8 cellular contexts compared by ENCODE assay signal in the genomic region with DNA sequence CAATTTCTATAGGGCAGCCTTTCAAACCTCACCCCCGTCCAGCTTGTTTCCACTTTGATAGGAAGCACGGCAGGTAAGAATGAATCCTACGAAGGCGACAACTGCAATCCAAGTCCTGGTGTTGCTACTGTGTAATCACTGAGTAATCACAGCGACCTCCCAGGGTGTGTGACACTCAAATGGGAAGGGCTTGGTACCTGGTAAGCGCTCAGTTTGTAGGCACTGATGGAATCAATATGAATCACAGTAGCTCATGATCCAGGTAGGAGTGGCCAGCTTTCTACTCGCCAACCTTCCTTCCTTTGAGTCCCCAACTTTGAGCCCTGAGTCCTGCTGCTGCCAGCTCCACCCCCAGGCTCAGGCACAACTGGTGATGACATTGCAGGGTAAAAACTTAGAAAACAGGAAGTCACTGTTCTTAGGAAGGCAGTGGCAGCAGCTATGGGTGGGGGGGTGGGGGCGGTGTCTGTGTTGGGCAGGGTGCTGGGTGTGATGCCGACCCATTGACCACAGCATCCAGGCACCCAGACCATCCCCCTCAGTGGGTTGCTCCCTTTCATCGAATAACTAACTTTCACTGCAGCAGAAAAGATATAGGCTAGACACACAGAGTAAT.
A peak's percentile ranks its signal among the peaks of the same experiment; 100 is the strongest.
DNase-seq lines count a peak whose midpoint lies in the region; ATAC-seq and TF ChIP-seq lines count a peak whose summit lies in the region.

No MANE protein-coding gene starts in this region.

- no peak overlapping the region for H3K9ac ChIP-seq in mesenchymal stem cell (ENCODE audit: low read length)

- H3K4ac ChIP-seq in mesenchymal stem cell (ENCODE audit: low read depth in 1 of 2, low read length in 2 of 2): no peak overlapping the region

- H2BK12ac ChIP-seq in mesenchymal stem cell (ENCODE audit: low read length in 2 of 2): no peak overlapping the region

- DNase-seq in GM13976 (ENCODE audit: low spot score) (peak; percentile 47), mesenchymal stem cell (no peak), DMS 273 treated with DMSO at 0.1 percent for 48 hours (lab: John Stamatoyannopoulos, UW) (no peak), HPDE6-E6E7 (ENCODE audit: extremely low spot score) (no peak)
- peak; percentile 62 for DNase-seq in activated naive CD8-positive, alpha-beta T cell treated with anti-CD3 and anti-CD28 coated beads, Interleukin-2, amount 10 ng/mL, durations not matched to agents 7 days and 5 days
- peak; percentile 37 to 59 for DNase-seq in stimulated activated CD4-positive, alpha-beta T cell treated with anti-CD3 and anti-CD28 coated beads, Interleukin-12 subunit alpha, Interleukin-12 subunit beta, amount 100 ng/mL, for 24 hours (ENCODE audit: low read depth in 2 of 2)

- no peaks in the 10 kb centered on the region for H3K27me3 Mint-ChIP-seq in T-helper 1 cell treated with Interleukin-12 subunit alpha and Interleukin-12 subunit beta and Interleukin-4 antibody, amounts not matched to agents 30 μg/mL and 1 μg/mL, for 36 hours (ENCODE audit: low read depth)
- H3K27me3 Mint-ChIP-seq in activated naive CD8-positive, alpha-beta T cell treated with anti-CD3 and anti-CD28 coated beads, Interleukin-2, amount 10 ng/mL, durations not matched to agents 7 days and 5 days: no peaks in the 10 kb centered on the region

- no peak overlapping the region for H3K4me2 ChIP-seq in mesenchymal stem cell (ENCODE audit: low read length, poor library complexity, severe bottlenecking)

- no peak overlapping the region for H2BK5ac ChIP-seq in mesenchymal stem cell (ENCODE audit: low read depth, low read length, poor library complexity, severe bottlenecking)

- H3K79me1 ChIP-seq in mesenchymal stem cell (replicated peaks; ENCODE audit: low read length, poor library complexity, severe bottlenecking): no peaks in the 10 kb centered on the region

- H2BK15ac ChIP-seq in mesenchymal stem cell (ENCODE audit: low read depth, poor library complexity, severe bottlenecking): no peak overlapping the region

- H2BK120ac ChIP-seq in mesenchymal stem cell (ENCODE audit: low read depth, low read length): no peak overlapping the region

- no peak overlapping the region for H3K23ac ChIP-seq in mesenchymal stem cell (ENCODE audit: low read length in 2 of 2)

- H3K4me1 Mint-ChIP-seq in T-helper 1 cell treated with Interleukin-12 subunit alpha and Interleukin-12 subunit beta and Interleukin-4 antibody, amounts not matched to agents 30 μg/mL and 1 μg/mL, for 36 hours (ENCODE audit: low read depth): peaks cover 63% of the 10 kb centered on the region
- peaks cover 65% of the 10 kb centered on the region for H3K4me1 Mint-ChIP-seq in activated naive CD8-positive, alpha-beta T cell treated with anti-CD3 and anti-CD28 coated beads, Interleukin-2, amount 10 ng/mL, durations not matched to agents 7 days and 5 days

- 62% methylated on average over 7 of the region's 10 CpGs for WGBS in mesenchymal stem cell

- POLR2A ChIA-PET in activated naive CD8-positive, alpha-beta T cell treated with anti-CD3 and anti-CD28 coated beads, Interleukin-2, amount 10 ng/mL, durations not matched to agents 7 days and 5 days (lab: Charles Lee): interaction anchor here (1.0 to 2.7 kb wide), 11 partner anchors 9 to 227 kb away, joined by 3 to 30 read pairs (median 8); partner anchors contain the start of genes CD247 and POU2F1

- H3K9me3 Mint-ChIP-seq in T-helper 1 cell treated with Interleukin-12 subunit alpha and Interleukin-12 subunit beta and Interleukin-4 antibody, amounts not matched to agents 30 μg/mL and 1 μg/mL, for 36 hours: no peaks in the 10 kb centered on the region
- H3K9me3 Mint-ChIP-seq in activated naive CD8-positive, alpha-beta T cell treated with anti-CD3 and anti-CD28 coated beads, Interleukin-2, amount 10 ng/mL, durations not matched to agents 7 days and 5 days: no peaks in the 10 kb centered on the region

- no peak overlapping the region for H3K18ac ChIP-seq in mesenchymal stem cell (ENCODE audit: low read depth in 1 of 2, low read length in 2 of 2)

- peak overlapping the region; percentile 96 for H3K27ac Mint-ChIP-seq in T-helper 1 cell treated with Interleukin-12 subunit alpha and Interleukin-12 subunit beta and Interleukin-4 antibody, amounts not matched to agents 30 μg/mL and 1 μg/mL, for 36 hours
- peak overlapping the region; percentile 95 for H3K27ac Mint-ChIP-seq in activated naive CD8-positive, alpha-beta T cell treated with anti-CD3 and anti-CD28 coated beads, Interleukin-2, amount 10 ng/mL, durations not matched to agents 7 days and 5 days

- no peaks in the 10 kb centered on the region for H3K36me3 ChIP-seq in mesenchymal stem cell (ENCODE audit: control insufficient read depth in 1 of 2, insufficient read depth in 2 of 2, low read depth in 1 of 2, low read length in 2 of 2)

- no peak overlapping the region for H3K14ac ChIP-seq in mesenchymal stem cell (ENCODE audit: low read length in 2 of 2)

- H3K4me3 ChIP-seq in mesenchymal stem cell (ENCODE audit: insufficient read depth in 1 of 2, low read depth in 1 of 2, low read length in 2 of 2): no peak overlapping the region

- H4K91ac ChIP-seq in mesenchymal stem cell (ENCODE audit: low read length): no peak overlapping the region

- H3K4me1 ChIP-seq in mesenchymal stem cell (ENCODE audit: control insufficient read depth, insufficient read depth, low read depth, low read length): no peaks in the 10 kb centered on the region

- H2AK5ac ChIP-seq in mesenchymal stem cell (ENCODE audit: low read length, severe bottlenecking): no peak overlapping the region

- H2AFZ ChIP-seq in mesenchymal stem cell (ENCODE audit: low read depth, low read length): no peak overlapping the region

- H3K9me3 ChIP-seq in mesenchymal stem cell (ENCODE audit: control insufficient read depth, low read length): no peaks in the 10 kb centered on the region

- H3K4me3 Mint-ChIP-seq in T-helper 1 cell treated with Interleukin-12 subunit alpha and Interleukin-12 subunit beta and Interleukin-4 antibody, amounts not matched to agents 30 μg/mL and 1 μg/mL, for 36 hours: peak overlapping the region; percentile 75
- H3K4me3 Mint-ChIP-seq in activated naive CD8-positive, alpha-beta T cell treated with anti-CD3 and anti-CD28 coated beads, Interleukin-2, amount 10 ng/mL, durations not matched to agents 7 days and 5 days: peak overlapping the region; percentile 79

- H3K27me3 ChIP-seq in mesenchymal stem cell (ENCODE audit: control insufficient read depth in 1 of 2, insufficient read depth in 1 of 2, low read length in 2 of 2): peaks cover 11 to 23% of the 10 kb centered on the region in 2 experiments

- H4K8ac ChIP-seq in mesenchymal stem cell (ENCODE audit: low read length): no peak overlapping the region

- no peak for TF ChIP-seq CTCF in GM13976 (IDR thresholded peaks at IDR 0.05; ENCODE audit: borderline replicate concordance, control extremely low read depth, extremely low read depth, insufficient read depth, missing control alignments)

- peaks cover 29% of the 10 kb centered on the region for H3K36me3 Mint-ChIP-seq in T-helper 1 cell treated with Interleukin-12 subunit alpha and Interleukin-12 subunit beta and Interleukin-4 antibody, amounts not matched to agents 30 μg/mL and 1 μg/mL, for 36 hours (ENCODE audit: low read depth)
- peaks cover 14% of the 10 kb centered on the region for H3K36me3 Mint-ChIP-seq in activated naive CD8-positive, alpha-beta T cell treated with anti-CD3 and anti-CD28 coated beads, Interleukin-2, amount 10 ng/mL, durations not matched to agents 7 days and 5 days

- peak; percentile 63 for ATAC-seq in HG03196 (IDR thresholded peaks at IDR 0.05; ENCODE audit: unreplicated experiment)
- ATAC-seq in activated naive CD8-positive, alpha-beta T cell treated with anti-CD3 and anti-CD28 coated beads, Interleukin-2, amount 10 ng/mL, durations not matched to agents 7 days and 5 days (ENCODE audit: low read depth): peak; percentile 87

- in situ Hi-C loops in GM13976 (cut with MboI; ENCODE audit: low sequenced_read_pairs, unreplicated experiment): loop anchor here (10.0 to 25.0 kb wide), 3 partner anchors 183 to 535 kb away; no protein-coding TSS in a partner anchor

- H3K27ac ChIP-seq in mesenchymal stem cell (ENCODE audit: low read length, poor library complexity, severe bottlenecking): no peak overlapping the region

Comparison
In these comparisons a context has a peak if more than half of its experiments do, and no peak if none do; other contexts are left out.
1. DNase-seq: peak in GM13976 (single experiment), activated naive CD8-positive, alpha-beta T cell treated with anti-CD3 and anti-CD28 coated beads, Interleukin-2, amount 10 ng/mL, durations not matched to agents 7 days and 5 days (single experiment) and stimulated activated CD4-positive, alpha-beta T cell treated with anti-CD3 and anti-CD28 coated beads, Interleukin-12 subunit alpha, Interleukin-12 subunit beta, amount 100 ng/mL, for 24 hours (2 of 2); none in mesenchymal stem cell (single experiment), DMS 273 treated with DMSO at 0.1 percent for 48 hours (single experiment) and HPDE6-E6E7 (single experiment).